In genomic region chr13:21672811-21673591, GRCh38 we compare ENCODE assay signal across 8 cellular contexts. TPM values are rescaled to one million over a fixed set of nuclear protein-coding genes. Genes with fewer than 3 reads are reported as not detected.
DNase-seq lines count a peak whose midpoint lies in the region; ATAC-seq and TF ChIP-seq lines count a peak whose summit lies in the region.

No MANE protein-coding gene starts in this region.

- H3K4me1 ChIP-seq in muscle layer of duodenum (ENCODE audit: control insufficient read depth in 1 of 2, insufficient read depth in 2 of 2, low read length in 2 of 2) = peaks cover 16 to 57% of the 10 kb centered on the region in 2 donors

- H3K9me3 Mint-ChIP-seq in HFFc6 = no peaks in the 10 kb centered on the region; the same call in 1 of the 2 replicates

- DNase-seq in BJ (ENCODE audit: low read depth) (no peak), HFFc6 (no peak), astrocyte of the hippocampus (ENCODE audit: low read depth, low spot score) (peak; percentile 24), putamen (ENCODE audit: low spot score) (no peak), NCI-H1694 treated with DMSO at 0.1 percent for 48 hours (lab: John Stamatoyannopoulos, UW) (no peak)

- H3K9me3 ChIP-seq in muscle layer of duodenum (ENCODE audit: control insufficient read depth in 1 of 2, low read length in 2 of 2) = no peaks in the 10 kb centered on the region

- H3K27me3 ChIP-seq in BJ (ENCODE audit: control insufficient read depth, insufficient read depth, low read length) = peaks cover 40% of the 10 kb centered on the region
- H3K27me3 ChIP-seq in muscle layer of duodenum (ENCODE audit: low read depth, low read length) = peaks cover 34% of the 10 kb centered on the region

- POLR2A ChIA-PET in BJ (lab: Charles Lee) = no interaction called here

- CTCF ChIA-PET in BJ (lab: Yijun Ruan, JAX) = no interaction called here

- ATAC-seq in GM18907 (IDR thresholded peaks at IDR 0.05; ENCODE audit: unreplicated experiment) (no peak), HG02763 (IDR thresholded peaks at IDR 0.05; ENCODE audit: unreplicated experiment) (no peak)

- H3K27ac Mint-ChIP-seq in HFFc6 = no peak overlapping the region

- no peak for TF ChIP-seq CTCF in BJ (IDR thresholded peaks at IDR 0.05; ENCODE audit: insufficient read depth, low read depth, low read length)
- no peak for TF ChIP-seq CTCF in HFFc6 (IDR thresholded peaks at IDR 0.05)

- H3K4me1 Mint-ChIP-seq in HFFc6 (ENCODE audit: low read depth) = peaks cover 22% of the 10 kb centered on the region

- H3K36me3 ChIP-seq in BJ (ENCODE audit: control insufficient read depth, insufficient read depth, low read length) (no peaks in the 10 kb centered on the region), muscle layer of duodenum (ENCODE audit: control insufficient read depth in 1 of 2, insufficient read depth in 2 of 2, low read length in 2 of 2) (no peaks in the 10 kb centered on the region)

- peaks cover 56% of the 10 kb centered on the region for H3K27me3 Mint-ChIP-seq in HFFc6 (ENCODE audit: insufficient read depth)

- H3K4me3 Mint-ChIP-seq in HFFc6 = peak overlapping the region; percentile 45; the same call in 1 of the 2 replicates

- H3K27ac ChIP-seq in muscle layer of duodenum (ENCODE audit: low read length) = no peak overlapping the region

- H3K4me3 ChIP-seq in BJ (ENCODE audit: low read depth, low read length) (peak overlapping the region; percentile 46), muscle layer of duodenum (ENCODE audit: low read depth in 1 of 2, low read length in 2 of 2) (peak overlapping the region; percentile 89 to 90)

- no peaks in the 10 kb centered on the region for H3K36me3 Mint-ChIP-seq in HFFc6 (ENCODE audit: low read depth)

RNA-seq across cellular contexts. Expression of gene FGF9, which starts 2.1 kb away (rescaled TPM):
- polyA plus RNA-seq in BJ (2011; rRNA removed) = 0.10 TPM in 1 of 2 replicates, not detected in the other
- polyA minus RNA-seq in BJ (2011; rRNA and poly(A)+ RNA removed) = not detected in 2 replicates
- total RNA-seq in HFFc6 (2021; fragmentation: NEBNext Ultra II Directional; extraction: Animal tissue kit (Norgen Biotek cat#: 25700)) = not detected
